ENCODE assay signal across 8 cellular contexts in the genomic region with DNA sequence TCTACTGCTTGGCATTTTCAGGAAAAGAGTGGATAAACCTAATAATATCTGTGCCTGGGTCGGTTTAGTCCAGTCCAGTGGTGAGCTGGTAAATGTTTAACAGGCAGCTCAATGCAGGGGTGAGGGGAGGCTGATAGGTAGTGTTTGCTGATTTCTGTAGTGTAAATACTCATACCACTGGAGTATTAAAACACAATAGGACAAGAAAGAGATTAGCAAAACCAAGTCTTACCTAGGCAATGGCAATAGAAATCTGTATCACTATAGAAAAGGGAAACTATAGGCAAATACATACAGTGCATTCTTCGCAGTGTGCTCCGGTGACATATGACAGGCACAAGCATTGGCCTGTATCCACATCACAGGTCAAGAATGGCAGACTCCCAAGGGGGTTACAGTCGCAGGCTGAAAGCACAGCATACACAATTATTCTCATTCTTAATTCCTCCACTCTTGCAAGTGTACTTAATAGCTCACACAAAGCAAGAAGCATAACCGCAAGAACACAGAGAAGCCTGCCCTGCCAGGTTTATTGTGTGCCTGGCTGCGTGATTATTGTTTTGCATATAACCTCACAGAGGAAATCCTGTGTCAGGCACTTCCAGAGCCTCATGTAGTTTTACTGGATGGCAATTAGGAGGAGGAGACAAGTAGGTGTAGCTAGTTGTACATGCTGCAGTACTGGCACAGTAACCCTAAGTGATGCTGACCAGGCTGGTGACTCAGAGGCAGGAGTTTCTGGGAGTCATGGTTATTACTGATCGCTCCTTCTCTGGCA. TPM values are rescaled to one million over a fixed set of nuclear protein-coding genes. Genes with fewer than 3 reads are reported as not detected.
DNase-seq lines count a peak whose midpoint lies in the region; ATAC-seq and TF ChIP-seq lines count a peak whose summit lies in the region.

No MANE protein-coding gene starts in this region.

- no peaks in the 10 kb centered on the region for H3K27me3 ChIP-seq in duodenal mucosa (ENCODE audit: control insufficient read depth in 1 of 2, insufficient read depth in 2 of 2, low read length in 2 of 2)
- H3K27me3 ChIP-seq in neural cell (ENCODE audit: insufficient read depth, low read depth, low read length), result no peaks in the 10 kb centered on the region

- TF ChIP-seq EP300 in neural cell (conservative IDR thresholded peaks at IDR 0.05; ENCODE audit: poor library complexity, severe bottlenecking), result peak; percentile 56

- no peaks in the 10 kb centered on the region for H3K79me2 ChIP-seq in neural cell (replicated peaks; ENCODE audit: insufficient read depth, low read length)

- peaks cover 4% of the 10 kb centered on the region for H3F3A ChIP-seq in neural cell (ENCODE audit: insufficient read depth, low read length, poor library complexity, severe bottlenecking)

- CTCF ChIA-PET in T-cell (lab: Charles Lee), result no interaction called here

- H3K4me3 Mint-ChIP-seq in T-cell, result no peak overlapping the region

- no peak overlapping the region for H3K9ac ChIP-seq in duodenal mucosa (ENCODE audit: low read depth in 1 of 2, low read length in 2 of 2)
- peak overlapping the region; percentile 53 for H3K9ac ChIP-seq in neural cell (ENCODE audit: low read length)

- H3K4me1 Mint-ChIP-seq in T-cell, result no peaks in the 10 kb centered on the region

- no peak for TF ChIP-seq CTCF in neural cell (IDR thresholded peaks at IDR 0.05; ENCODE audit: poor library complexity, severe bottlenecking)

- H4K20me1 ChIP-seq in neural cell (ENCODE audit: insufficient read depth), result no peaks in the 10 kb centered on the region

- H3K9me3 ChIP-seq in duodenal mucosa (ENCODE audit: control insufficient read depth in 1 of 2, low read length in 2 of 2) (no peaks in the 10 kb centered on the region), neural cell (ENCODE audit: low read length) (no peaks in the 10 kb centered on the region)

- no peaks in the 10 kb centered on the region for H3K36me3 Mint-ChIP-seq in T-cell

- in situ Hi-C loops in KBM-7 (cut with MboI; ENCODE audit: low pct_unique_long_range_greater_than_20kb, low sequenced_read_pairs), result no loop called here

- TF ChIP-seq RAD21 in neural cell (conservative IDR thresholded peaks at IDR 0.05), result no peak

- no peak overlapping the region for H3K27ac Mint-ChIP-seq in T-cell

- peak overlapping the region; percentile 53 for H2AFZ ChIP-seq in neural cell (ENCODE audit: low read depth, low read length)

- ATAC-seq in T-cell (replicated peaks in 1 of 4) (no peak), GM18868 (IDR thresholded peaks at IDR 0.05; ENCODE audit: unreplicated experiment) (no peak)

- no peaks in the 10 kb centered on the region for H3K9me3 Mint-ChIP-seq in T-cell

- POLR2A ChIA-PET in T-cell (lab: Charles Lee), result no interaction called here

- H3K4me3 ChIP-seq in duodenal mucosa (ENCODE audit: low read depth in 1 of 2, low read length in 2 of 2) (peak overlapping the region; percentile 7 to 41), neural cell (ENCODE audit: low read length) (peak overlapping the region; percentile 52)

- H3K9me2 ChIP-seq in neural cell (ENCODE audit: insufficient read depth, low read length), result no peaks in the 10 kb centered on the region

- DNase-seq in GM03348 (ENCODE audit: low spot score) (peak; percentile 81), NCI-H2081 (lab: John Stamatoyannopoulos, UW) (peak; percentile 26 to 51), T-cell (no peak), midbrain (lab: John Stamatoyannopoulos, UW) (no peak), KBM-7 (no peak)

- H3K4me2 ChIP-seq in neural cell (ENCODE audit: low read length), result peak overlapping the region; percentile 27

- peaks cover 12 to 15% of the 10 kb centered on the region in 2 donors for H3K4me1 ChIP-seq in duodenal mucosa (ENCODE audit: control insufficient read depth in 1 of 2, insufficient read depth in 2 of 2, low read length in 2 of 2)

- peaks cover 11 to 14% of the 10 kb centered on the region in 2 donors for H3K27me3 Mint-ChIP-seq in T-cell

- H3K36me3 ChIP-seq in duodenal mucosa (ENCODE audit: control insufficient read depth in 1 of 2, insufficient read depth in 2 of 2, low read length in 2 of 2) (no peaks in the 10 kb centered on the region), neural cell (ENCODE audit: insufficient read depth, low read length) (no peaks in the 10 kb centered on the region)

- peak overlapping the region; percentile 8 for H3K27ac ChIP-seq in duodenal mucosa (ENCODE audit: low read depth, low read length)
- H3K27ac ChIP-seq in neural cell (ENCODE audit: low read length), result peak overlapping the region; percentile 73

TF ChIP-seq in neural cell, 6 proteins besides CTCF, POLR2A, EP300 and RAD21:
- TF ChIP-seq EZH2 (IDR thresholded peaks at IDR 0.05; ENCODE audit: borderline replicate concordance, insufficient read depth, low read length, poor library complexity, severe bottlenecking) (no peak), POLR2AphosphoS5 (IDR thresholded peaks at IDR 0.05) (peak; percentile 56), MXI1 (conservative IDR thresholded peaks at IDR 0.05; ENCODE audit: poor library complexity, severe bottlenecking) (no peak), SMC3 (conservative IDR thresholded peaks at IDR 0.05; ENCODE audit: poor library complexity) (no peak), TAF1 (IDR thresholded peaks at IDR 0.05; ENCODE audit: low read depth) (no peak)
- TF ChIP-seq, protein P1, sequence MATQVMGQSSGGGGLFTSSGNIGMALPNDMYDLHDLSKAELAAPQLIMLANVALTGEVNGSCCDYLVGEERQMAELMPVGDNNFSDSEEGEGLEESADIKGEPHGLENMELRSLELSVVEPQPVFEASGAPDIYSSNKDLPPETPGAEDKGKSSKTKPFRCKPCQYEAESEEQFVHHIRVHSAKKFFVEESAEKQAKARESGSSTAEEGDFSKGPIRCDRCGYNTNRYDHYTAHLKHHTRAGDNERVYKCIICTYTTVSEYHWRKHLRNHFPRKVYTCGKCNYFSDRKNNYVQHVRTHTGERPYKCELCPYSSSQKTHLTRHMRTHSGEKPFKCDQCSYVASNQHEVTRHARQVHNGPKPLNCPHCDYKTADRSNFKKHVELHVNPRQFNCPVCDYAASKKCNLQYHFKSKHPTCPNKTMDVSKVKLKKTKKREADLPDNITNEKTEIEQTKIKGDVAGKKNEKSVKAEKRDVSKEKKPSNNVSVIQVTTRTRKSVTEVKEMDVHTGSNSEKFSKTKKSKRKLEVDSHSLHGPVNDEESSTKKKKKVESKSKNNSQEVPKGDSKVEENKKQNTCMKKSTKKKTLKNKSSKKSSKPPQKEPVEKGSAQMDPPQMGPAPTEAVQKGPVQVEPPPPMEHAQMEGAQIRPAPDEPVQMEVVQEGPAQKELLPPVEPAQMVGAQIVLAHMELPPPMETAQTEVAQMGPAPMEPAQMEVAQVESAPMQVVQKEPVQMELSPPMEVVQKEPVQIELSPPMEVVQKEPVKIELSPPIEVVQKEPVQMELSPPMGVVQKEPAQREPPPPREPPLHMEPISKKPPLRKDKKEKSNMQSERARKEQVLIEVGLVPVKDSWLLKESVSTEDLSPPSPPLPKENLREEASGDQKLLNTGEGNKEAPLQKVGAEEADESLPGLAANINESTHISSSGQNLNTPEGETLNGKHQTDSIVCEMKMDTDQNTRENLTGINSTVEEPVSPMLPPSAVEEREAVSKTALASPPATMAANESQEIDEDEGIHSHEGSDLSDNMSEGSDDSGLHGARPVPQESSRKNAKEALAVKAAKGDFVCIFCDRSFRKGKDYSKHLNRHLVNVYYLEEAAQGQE (IDR thresholded peaks at IDR 0.05; ENCODE audit: borderline replicate concordance), result peak; percentile 57

RNA-seq across cellular contexts. Expression of gene LAMB4, which starts 35.0 kb away (rescaled TPM):
- polyA plus RNA-seq in neural cell, result 0.16 TPM in 1 of 2 replicates, not detected in the other
- 0.46 and 0.73 TPM in 2 replicates for polyA minus RNA-seq in neural cell
- under 1 TPM in 1 of 5 donors, not detected in 4; 0.18 TPM for total RNA-seq in T-cell

Comparison
In these comparisons a context has a peak if more than half of its experiments do, and no peak if none do; other contexts are left out.
1. DNase-seq: peak in GM03348 (single experiment) and NCI-H2081 (2 of 2); none in T-cell (0 of 34), midbrain (single experiment) and KBM-7 (single experiment).